In genomic region chr5:16616536-16617271, GRCh38 we compare ENCODE assay signal across 8 cellular contexts. TPM values are rescaled to one million over a fixed set of nuclear protein-coding genes. Genes with fewer than 3 reads are reported as not detected.
DNase-seq lines count a peak whose midpoint lies in the region; ATAC-seq and TF ChIP-seq lines count a peak whose summit lies in the region.

Gene RETREG1 (minus strand): TSS chr5:16616997. CDS start chr5:16616971, 26 bp downstream.

- WGBS in ectodermal cell, 2 experiments: 0% methylated on average over 86 of the region's 86 CpGs
- whole genome bisulfite sequencing in mesendoderm (ENCODE audit: extremely low coverage, insufficient coverage, low lambda C conversion rate): no CpG with 5 or more reads among the region's 86 CpGs

- H3K27me3 Mint-ChIP-seq in activated CD4-positive, alpha-beta memory T cell treated with anti-CD3 and anti-CD28 coated beads for 36 hours: no peaks in the 10 kb centered on the region

- H2BK120ac ChIP-seq in mesendoderm (ENCODE audit: low read depth, low read length): no peak within 1 kb of the TSS

- H3K4me1 ChIP-seq in HCT116 (ENCODE audit: control insufficient read depth in 1 of 2, insufficient read depth in 2 of 2, low read length in 2 of 2) (peaks cover 3 to 11% of the 10 kb centered on the region in 2 experiments; a peak in 2 of 4 replicates), ectodermal cell (ENCODE audit: control insufficient read depth, insufficient read depth, low read length) (peaks cover 7% of the 10 kb centered on the region), mesendoderm (ENCODE audit: control insufficient read depth, low read depth, low read length) (no peaks in the 10 kb centered on the region)

- H3K9me3 ChIP-seq in HCT116 (ENCODE audit: control insufficient read depth in 1 of 2, insufficient read depth in 1 of 2, low read depth in 1 of 2, low read length in 2 of 2) (no peaks in the 10 kb centered on the region), ectodermal cell (ENCODE audit: control insufficient read depth, low read length) (no peaks in the 10 kb centered on the region)

- H3K4me1 Mint-ChIP-seq in activated CD4-positive, alpha-beta memory T cell treated with anti-CD3 and anti-CD28 coated beads for 36 hours (ENCODE audit: low read depth): peaks cover 33% of the 10 kb centered on the region

- H4K20me1 ChIP-seq in HCT116 (ENCODE audit: insufficient read depth): no peaks in the 10 kb centered on the region

- H4K8ac ChIP-seq in mesendoderm (ENCODE audit: low read depth, low read length): no peak within 1 kb of the TSS

- no peak within 1 kb of the TSS for H2AFZ ChIP-seq in HCT116 (ENCODE audit: low read depth, low read length, poor library complexity, severe bottlenecking)

- peak within 1 kb of the TSS; percentile 83 for H3K27ac Mint-ChIP-seq in activated CD4-positive, alpha-beta memory T cell treated with anti-CD3 and anti-CD28 coated beads for 36 hours

- H2AK5ac ChIP-seq in mesendoderm (ENCODE audit: low read length): no peak within 1 kb of the TSS

- H3K56ac ChIP-seq in mesendoderm (ENCODE audit: low read length): peak within 1 kb of the TSS; percentile 73

- no peak for TF ChIP-seq CTCF in GM12865 (IDR thresholded peaks at IDR 0.05; ENCODE audit: insufficient read depth, low read depth, low read length, missing control alignments)
- TF ChIP-seq CTCF in HCT116 (IDR thresholded peaks at IDR 0.05 in 2 of 3, conservative IDR thresholded peaks at IDR 0.05 in 1 of 3; ENCODE audit: borderline replicate concordance in 1 of 3, insufficient read depth in 1 of 3, low read depth in 2 of 3, low read length in 2 of 3): no peak

- no peak within 1 kb of the TSS for H4K5ac ChIP-seq in mesendoderm (ENCODE audit: low read length)

- H3K4me3 ChIP-seq in GM12865 (ENCODE audit: low read depth, low read length): peak within 1 kb of the TSS; percentile 42
- peak within 1 kb of the TSS; percentile 70 to 73 for H3K4me3 ChIP-seq in HCT116 (replicated peaks in 1 of 2; ENCODE audit: low read depth in 1 of 2, low read length in 2 of 2)
- H3K4me3 ChIP-seq in ectodermal cell (ENCODE audit: insufficient read depth, low read depth, low read length): peak within 1 kb of the TSS; percentile 43
- peak within 1 kb of the TSS; percentile 27 for H3K4me3 ChIP-seq in mesendoderm (ENCODE audit: low read length)

- no peak within 1 kb of the TSS for H2BK5ac ChIP-seq in mesendoderm (ENCODE audit: low read length)

- H3K23ac ChIP-seq in mesendoderm (ENCODE audit: low read length): peak within 1 kb of the TSS; percentile 81

- H3K9me3 Mint-ChIP-seq in activated CD4-positive, alpha-beta memory T cell treated with anti-CD3 and anti-CD28 coated beads for 36 hours: no peaks in the 10 kb centered on the region

- CTCF ChIA-PET in HCT116 (lab: Charles Lee): no interaction called here
- CTCF ChIA-PET in activated CD4-positive, alpha-beta memory T cell treated with anti-CD3 and anti-CD28 coated beads for 36 hours (lab: Charles Lee): interaction anchor here (0.7 to 1.7 kb wide), 4 partner anchors 13 to 161 kb away, joined by 3 to 7 read pairs (median 5); no protein-coding TSS in a partner anchor

- DNase-seq in GM12865 (ENCODE audit: low read depth): peak; percentile 25
- peak; percentile 15 for DNase-seq in HCT116 (ENCODE audit: low read depth, low spot score)
- peak; percentile 72 for DNase-seq in NCI-H1105 treated with DMSO at 0.1 percent for 48 hours (lab: John Stamatoyannopoulos, UW)
- DNase-seq in activated CD4-positive, alpha-beta memory T cell treated with anti-CD3 and anti-CD28 coated beads for 36 hours: peak; percentile 81
- peak; percentile 53 for DNase-seq in mesendoderm
- peak; percentile 65 for DNase-seq in stimulated activated CD8-positive, alpha-beta memory T cell treated with anti-CD3 and anti-CD28 coated beads, Interleukin-15, amount 100 ng/mL, for 1 hour (ENCODE audit: low read depth)
- no peak for DNase-seq in GF-D8 (lab: John Stamatoyannopoulos, UW)

- H3K4ac ChIP-seq in mesendoderm (ENCODE audit: low read depth, low read length): no peak within 1 kb of the TSS

- peak within 1 kb of the TSS; percentile 27; the same call in 1 of the 2 replicates for H3K27ac ChIP-seq in HCT116 (ENCODE audit: low read depth, low read length)
- H3K27ac ChIP-seq in ectodermal cell (ENCODE audit: insufficient read depth, low read depth, low read length, poor library complexity, severe bottlenecking): no peak within 1 kb of the TSS
- no peak within 1 kb of the TSS for H3K27ac ChIP-seq in mesendoderm (ENCODE audit: low read depth, low read length)

- no peak for TF ChIP-seq POLR2A in HCT116 (IDR thresholded peaks at IDR 0.05; ENCODE audit: borderline replicate concordance, extremely low read depth, insufficient read depth, insufficient read length)

- H3K36me3 ChIP-seq in HCT116 (ENCODE audit: control insufficient read depth in 1 of 2, insufficient read depth in 2 of 2, low read length in 2 of 2): no peaks in the 10 kb centered on the region
- H3K36me3 ChIP-seq in ectodermal cell (ENCODE audit: control insufficient read depth, insufficient read depth, low read length): no peaks in the 10 kb centered on the region
- H3K36me3 ChIP-seq in mesendoderm (ENCODE audit: control insufficient read depth, insufficient read depth, low read length): no peaks in the 10 kb centered on the region

- no peak for TF ChIP-seq RAD21 in HCT116 (IDR thresholded peaks at IDR 0.05; ENCODE audit: low read depth)

- H3K4me2 ChIP-seq in HCT116 (ENCODE audit: low read length) (peak within 1 kb of the TSS; percentile 92), mesendoderm (ENCODE audit: low read length) (peak within 1 kb of the TSS; percentile 56)

- H3K9ac ChIP-seq in HCT116 (ENCODE audit: low read length) (peak within 1 kb of the TSS; percentile 64), mesendoderm (ENCODE audit: low read length) (peak within 1 kb of the TSS; percentile 52)

- H3K36me3 Mint-ChIP-seq in activated CD4-positive, alpha-beta memory T cell treated with anti-CD3 and anti-CD28 coated beads for 36 hours: peaks cover 1% of the 10 kb centered on the region

- intact Hi-C loops in HCT116 (cut with micrococcal nuclease): no loop called here
- intact Hi-C loops in activated CD4-positive, alpha-beta memory T cell treated with anti-CD3 and anti-CD28 coated beads for 36 hours (cut with micrococcal nuclease): loop anchor here (1.0 to 5.0 kb wide), 3 partner anchors 11 to 1944 kb away; no protein-coding TSS in a partner anchor

- RAD21 ChIA-PET in HCT116 (lab: Charles Lee; ENCODE audit: low non-redundant PET in 1 of 2, low total read pairs in 2 of 2, uncharacterized antibody in 2 of 2, unreplicated experiment in 2 of 2): no interaction called here

- H3K18ac ChIP-seq in mesendoderm (ENCODE audit: low read length): peak within 1 kb of the TSS; percentile 12

- H3K27me3 ChIP-seq in HCT116 (ENCODE audit: insufficient read depth, low read length) (no peaks in the 10 kb centered on the region), ectodermal cell (ENCODE audit: control insufficient read depth, insufficient read depth, low read length, poor library complexity, severe bottlenecking) (peaks cover 51% of the 10 kb centered on the region), mesendoderm (ENCODE audit: insufficient read depth, low read length, poor library complexity) (peaks cover 10% of the 10 kb centered on the region)

- H3K79me1 ChIP-seq in mesendoderm (ENCODE audit: low read length): no peaks in the 10 kb centered on the region

- H3K79me2 ChIP-seq in HCT116 (ENCODE audit: insufficient read depth, low read length) (no peaks in the 10 kb centered on the region), mesendoderm (ENCODE audit: control insufficient read depth, insufficient read depth, low read length) (no peaks in the 10 kb centered on the region)

- POLR2A ChIA-PET in HCT116 (lab: Charles Lee): no interaction called here
- POLR2A ChIA-PET in activated CD4-positive, alpha-beta memory T cell treated with anti-CD3 and anti-CD28 coated beads for 36 hours (lab: Charles Lee): interaction anchor here (1.7 to 2.6 kb wide), 2 partner anchors 10 to 12 kb away, joined by 5 to 11 read pairs; no protein-coding TSS in a partner anchor

- BruUV-seq in HCT116 (replicated peaks; lab: Mats Ljungman, UMichigan): no TSS peak

- ATAC-seq in HCT116: peak; percentile 86

- H3K4me3 Mint-ChIP-seq in activated CD4-positive, alpha-beta memory T cell treated with anti-CD3 and anti-CD28 coated beads for 36 hours: peak within 1 kb of the TSS; percentile 95

- no peak within 1 kb of the TSS for H2BK15ac ChIP-seq in mesendoderm (replicated peaks; ENCODE audit: low read depth)

- no peaks in the 10 kb centered on the region for H3K9me2 ChIP-seq in HCT116 (ENCODE audit: insufficient read depth)

TF ChIP-seq in HCT116, 20 proteins besides CTCF, POLR2A, EP300 and RAD21:
- TF ChIP-seq MAX (IDR thresholded peaks at IDR 0.05): 0 out of 2 replicates have a peak, but pooled peaks have one; percentile 14
- peak; percentile 80 for TF ChIP-seq ZFX (IDR thresholded peaks at IDR 0.05)
- no peak for TF ChIP-seq ATF3 (IDR thresholded peaks at IDR 0.05)
- TF ChIP-seq TCF7L2 (IDR thresholded peaks at IDR 0.05; ENCODE audit: borderline replicate concordance, extremely low read depth, insufficient read depth, insufficient read length): no peak
- peak; percentile 48; the same call in 1 of the 2 replicates for TF ChIP-seq POLR2AphosphoS5 (IDR thresholded peaks at IDR 0.05; ENCODE audit: low read depth, low read length)
- TF ChIP-seq YY1 (IDR thresholded peaks at IDR 0.05; ENCODE audit: extremely low read depth, insufficient replicate concordance, low read depth, low read length): peak; percentile 7

RNA-seq across cellular contexts. Expression of gene RETREG1, which starts in this region (rescaled TPM):
- 6.0 TPM for total RNA-seq in HCT116 (2021; ENCODE audit: unreplicated experiment)
- polyA plus RNA-seq in HCT116 (2012): 3.0 and 3.7 TPM in 2 replicates
- 10 to 100 TPM in 1 of 2 experiments, 1 to 10 TPM in 1; 8.1 to 10.1 TPM for total RNA-seq in activated CD4-positive, alpha-beta memory T cell treated with anti-CD3 and anti-CD28 coated beads for 36 hours
- 0.22 TPM for polyA plus RNA-seq in ectodermal cell (2013, experiment 1 of 4)
- 1.3 TPM for polyA plus RNA-seq in ectodermal cell (2013, experiment 2 of 4)
- 0.53 TPM for polyA plus RNA-seq in ectodermal cell (2013, experiment 3 of 4)
- 0.73 TPM for polyA plus RNA-seq in ectodermal cell (2013, experiment 4 of 4)
- polyA plus RNA-seq in mesendoderm (2013, experiment 1 of 2): 2.1 TPM
- 2.3 TPM for polyA plus RNA-seq in mesendoderm (2013, experiment 2 of 2)
